ENCODE assay signal across 8 cellular contexts in the genomic region with DNA sequence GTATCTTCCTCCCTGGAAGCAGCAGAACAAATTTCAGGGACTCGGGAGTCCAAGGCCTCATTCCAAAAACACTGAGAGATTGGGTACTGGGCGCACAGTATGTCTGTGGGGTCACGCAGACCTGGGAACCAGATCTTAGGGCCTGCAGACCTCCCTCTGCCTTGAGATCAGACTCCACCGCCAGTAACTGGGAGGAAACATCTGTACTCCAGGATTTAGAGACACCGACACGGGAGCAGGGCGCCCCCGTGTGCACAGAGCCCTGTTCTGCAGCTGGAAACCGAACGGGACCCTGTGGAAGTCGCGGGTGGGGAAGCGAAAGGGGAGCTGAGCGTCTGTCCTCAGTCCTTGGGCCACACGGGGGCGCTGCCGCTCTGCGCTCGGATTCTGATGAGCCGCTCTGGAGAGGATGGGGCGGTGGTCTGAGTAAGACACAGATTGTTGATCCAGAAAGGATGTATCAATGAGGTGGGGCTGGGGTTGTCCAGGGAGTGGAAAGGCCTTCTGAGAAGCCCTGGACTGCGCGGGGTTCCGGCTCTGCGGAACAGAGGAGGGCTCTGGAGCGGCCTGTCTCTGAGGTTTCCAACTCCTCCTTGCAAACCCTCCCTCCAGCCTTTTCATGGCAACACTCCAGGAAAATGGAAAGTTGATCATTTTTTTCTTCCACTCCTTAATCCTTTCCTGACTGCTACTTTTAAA. TPM values are rescaled to one million over a fixed set of nuclear protein-coding genes. Genes with fewer than 3 reads are reported as not detected.
A peak's percentile ranks its signal among the peaks of the same experiment; 100 is the strongest.
DNase-seq lines count a peak whose midpoint lies in the region; ATAC-seq and TF ChIP-seq lines count a peak whose summit lies in the region.
"Not testable (repeated sequence)": the region's sequence is repeated elsewhere in the genome, so short reads cannot be mapped to it uniquely, and the experiment has no call there.

No MANE protein-coding gene starts in this region.

- H3K27ac ChIP-seq in WERI-Rb-1: not testable (repeated sequence)

- peaks cover 97% of the 10 kb centered on the region for H3K27me3 ChIP-seq in WERI-Rb-1 (ENCODE audit: insufficient read depth, low read depth, severe bottlenecking)

- H3K27ac Mint-ChIP-seq in stimulated activated effector memory CD8-positive, alpha-beta T cell treated with anti-CD3 and anti-CD28 coated beads, Interleukin-12 subunit alpha, Interleukin-12 subunit beta, amount 100 ng/mL, for 72 hours: not testable (repeated sequence)

- not testable (repeated sequence) for H3K36me3 Mint-ChIP-seq in stimulated activated effector memory CD8-positive, alpha-beta T cell treated with anti-CD3 and anti-CD28 coated beads, Interleukin-12 subunit alpha, Interleukin-12 subunit beta, amount 100 ng/mL, for 72 hours

- H3K4me3 ChIP-seq in WERI-Rb-1 (ENCODE audit: low read depth, low read length): not testable (repeated sequence)

- H3K9me3 Mint-ChIP-seq in stimulated activated effector memory CD8-positive, alpha-beta T cell treated with anti-CD3 and anti-CD28 coated beads, Interleukin-12 subunit alpha, Interleukin-12 subunit beta, amount 100 ng/mL, for 72 hours: not testable (repeated sequence)

- intact Hi-C loops in Right ventricle myocardium inferior (cut with DNase I): not testable (repeated sequence)

- H3K36me3 ChIP-seq in WERI-Rb-1: not testable (repeated sequence)

- peak overlapping the region; percentile 44 for H3K4me3 Mint-ChIP-seq in stimulated activated effector memory CD8-positive, alpha-beta T cell treated with anti-CD3 and anti-CD28 coated beads, Interleukin-12 subunit alpha, Interleukin-12 subunit beta, amount 100 ng/mL, for 72 hours

- ATAC-seq in HG03432 (IDR thresholded peaks at IDR 0.05; ENCODE audit: unreplicated experiment) (peak; percentile 48), Right ventricle myocardium inferior (peak; percentile 84), omental fat pad (ENCODE audit: low FRiP score) (peak; percentile 95)
- ATAC-seq in stimulated activated effector memory CD8-positive, alpha-beta T cell treated with anti-CD3 and anti-CD28 coated beads, Interleukin-12 subunit alpha, Interleukin-12 subunit beta, amount 100 ng/mL, for 72 hours: peak; percentile 87

- H3K4me1 Mint-ChIP-seq in stimulated activated effector memory CD8-positive, alpha-beta T cell treated with anti-CD3 and anti-CD28 coated beads, Interleukin-12 subunit alpha, Interleukin-12 subunit beta, amount 100 ng/mL, for 72 hours: peaks cover 47% of the 10 kb centered on the region

- TF ChIP-seq CTCF in WERI-Rb-1 (IDR thresholded peaks at IDR 0.05; ENCODE audit: low read depth, low read length) (peak; percentile 99), omental fat pad (IDR thresholded peaks at IDR 0.05) (peak in 2 of 3 donors; percentile 81 to 85)

- peak; percentile 96 for DNase-seq in DMS 273 (lab: John Stamatoyannopoulos, UW; ENCODE audit: unreplicated experiment)
- DNase-seq in NCI-H524 treated with DMSO at 0.1 percent for 48 hours (lab: John Stamatoyannopoulos, UW): peak; percentile 27
- peak; percentile 97 for DNase-seq in WERI-Rb-1
- peak in 42 of 56 donors; percentile 8 to 79 (median 46) for DNase-seq in amygdala (lab: John Stamatoyannopoulos, UW)
- peak; percentile 93 for DNase-seq in Right ventricle myocardium inferior (ENCODE audit: missing footprints)
- peak; percentile 94 for DNase-seq in omental fat pad (ENCODE audit: low spot score)
- peak; percentile 84 to 91 for DNase-seq in stimulated activated effector memory CD8-positive, alpha-beta T cell treated with anti-CD3 and anti-CD28 coated beads, Interleukin-12 subunit alpha, Interleukin-12 subunit beta, amount 100 ng/mL, for 72 hours (ENCODE audit: low spot score in 2 of 2)

- not testable (repeated sequence) for H3K9me3 ChIP-seq in WERI-Rb-1 (ENCODE audit: severe bottlenecking)

RNA-seq across cellular contexts. Expression of a gene that starts 35.7 kb away (rescaled TPM):
- 152 TPM for total RNA-seq in Right ventricle myocardium inferior
- 1,000 to 10,000 TPM in 1 of 4 donors, 100 to 1,000 TPM in 3; 562 to 1,653 (median 781) TPM for total RNA-seq in omental fat pad

Comparison
In these comparisons a context has a peak if more than half of its experiments do, and no peak if none do; other contexts are left out.
1. DNase-seq: peak in every context shown above with its lines; median percentile 97 in WERI-Rb-1; 96 in DMS 273; 94 in omental fat pad; 93 in Right ventricle myocardium inferior; 88 in stimulated activated effector memory CD8-positive, alpha-beta T cell treated with anti-CD3 and anti-CD28 coated beads, Interleukin-12 subunit alpha, Interleukin-12 subunit beta, amount 100 ng/mL, for 72 hours; 46 in amygdala; 27 in NCI-H524 treated with DMSO at 0.1 percent for 48 hours.